In the genomic region with DNA sequence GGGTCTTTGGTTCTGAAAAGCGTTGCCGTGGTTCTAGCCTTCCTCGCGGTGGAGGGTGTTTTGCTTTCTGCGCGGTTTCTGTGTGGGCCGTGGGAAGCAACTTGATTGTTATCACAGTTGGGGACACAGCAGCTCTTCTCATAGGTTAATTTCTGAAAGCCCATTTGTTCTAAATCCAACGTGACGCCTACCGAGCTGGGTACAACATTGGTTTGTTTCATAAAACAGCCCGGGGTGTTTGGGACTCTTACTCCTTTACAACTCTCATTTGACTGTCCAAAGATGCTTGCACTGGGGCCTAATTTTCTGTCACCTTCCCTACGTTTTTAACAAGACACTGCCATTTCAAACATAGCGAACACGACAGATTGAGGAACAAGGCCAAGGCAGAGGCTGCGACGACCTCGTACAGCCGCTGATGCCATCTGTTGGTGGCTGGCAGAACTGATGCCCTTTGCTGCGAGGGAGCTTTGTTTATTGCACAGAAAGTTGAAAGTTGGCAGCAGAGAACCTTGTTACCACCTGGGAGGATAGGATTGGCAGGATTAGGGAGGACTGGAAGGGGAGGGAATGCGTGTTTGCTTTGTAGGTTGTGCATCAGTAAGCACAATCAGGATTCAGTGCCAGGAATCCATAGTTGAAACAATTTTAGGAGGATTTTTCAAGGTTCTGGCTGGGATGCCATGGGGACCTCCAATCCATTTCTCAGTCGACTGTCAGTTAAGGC, we compare ENCODE assay signal across 8 cellular contexts.
A peak's percentile ranks its signal among the peaks of the same experiment; 100 is the strongest.
DNase-seq lines count a peak whose midpoint lies in the region; ATAC-seq, FAIRE-seq and TF ChIP-seq lines count a peak whose summit lies in the region.

No MANE protein-coding gene starts in this region.

- ATAC-seq in A549, result peak; percentile 93 to 96
- ATAC-seq in GM19035 (IDR thresholded peaks at IDR 0.05; ENCODE audit: unreplicated experiment), result peak; percentile 62

- POLR2A ChIA-PET in A549 (lab: Yijun Ruan, JAX), result interaction anchor here (0.5 to 1.4 kb wide), 3 partner anchors 96 to 407 kb away, joined by 3 to 7 read pairs (median 5); partner anchors contain the start of gene PITPNC1

- TF ChIP-seq RAD21 in A549 (conservative IDR thresholded peaks at IDR 0.05 in 1 of 2, IDR thresholded peaks at IDR 0.05 in 1 of 2), result peak; percentile 93 to 95

- H3K27me3 ChIP-seq in MG63, result no peaks in the 10 kb centered on the region; the same call in 1 of the 2 replicates

- peak; percentile 61 for FAIRE-seq in A549 (lab: Jason Lieb, UNC)

- TF ChIP-seq CTCF in A549 (IDR thresholded peaks at IDR 0.05), result peak; percentile 92
- peak; percentile 93 for TF ChIP-seq CTCF in foreskin fibroblast (IDR thresholded peaks at IDR 0.05; ENCODE audit: low read depth, low read length)

- no peak overlapping the region for H3K4me2 ChIP-seq in A549

- no peak for TF ChIP-seq EP300 in A549 (IDR thresholded peaks at IDR 0.05)

- no peaks in the 10 kb centered on the region for H3K36me3 ChIP-seq in MG63

- H3K9me3 ChIP-seq in A549 (peaks cover 7% of the 10 kb centered on the region), MG63 (no peaks in the 10 kb centered on the region)

- H3K4me3 ChIP-seq in A549, result no peak overlapping the region
- H3K4me3 ChIP-seq in MG63, result no peak overlapping the region
- no peak overlapping the region for H3K4me3 ChIP-seq in foreskin fibroblast (ENCODE audit: low read depth in 1 of 2, low read length in 2 of 2)

- 54% methylated on average over 21 of the region's 21 CpGs for WGBS in A549 (ENCODE audit: missing lambda C conversion rate)

- no peak overlapping the region for H3K27ac ChIP-seq in A549
- peak overlapping the region; percentile 52 for H3K27ac ChIP-seq in substantia nigra (ENCODE audit: low read depth, low read length, poor library complexity, severe bottlenecking)

- CTCF ChIA-PET in A549 (lab: Yijun Ruan, JAX), result interaction anchor here (0.6 to 9.3 kb wide), 66 partner anchors 9 to 644 kb away, joined by 3 to 323 read pairs (median 5); partner anchors contain the start of genes PITPNC1 and PSMD12

- DNase-seq in A549 (ENCODE audit: low read depth in 1 of 2, low spot score in 1 of 2) (peak; percentile 82 to 85), MG63 (peak; percentile 64), SHP77 (lab: John Stamatoyannopoulos, UW) (peak; percentile 68 to 83), foreskin fibroblast (peak; percentile 72 to 90), occipital lobe (lab: John Stamatoyannopoulos, UW) (peak; percentile 74), substantia nigra (lab: John Stamatoyannopoulos, UW) (peak in 47 of 49 donors; percentile 3 to 83 (median 66))
- DNase-seq in activated effector memory CD4-positive, alpha-beta T cell treated with anti-CD3 and anti-CD28 coated beads, Interleukin-2, amount 50 U/mL, for 16 hours, result peak; percentile 93

- TF ChIP-seq POLR2A in A549 (IDR thresholded peaks at IDR 0.05; ENCODE audit: low read length), result no peak

- no peaks in the 10 kb centered on the region for H3K4me1 ChIP-seq in A549

TF ChIP-seq in A549, 52 proteins besides CTCF, POLR2A, EP300 and RAD21:
- no peak for TF ChIP-seq HDAC2 (IDR thresholded peaks at IDR 0.05)
- peak; percentile 7 for TF ChIP-seq MAFK (IDR thresholded peaks at IDR 0.05; ENCODE audit: partially characterized antibody)
- TF ChIP-seq, protein P1, sequence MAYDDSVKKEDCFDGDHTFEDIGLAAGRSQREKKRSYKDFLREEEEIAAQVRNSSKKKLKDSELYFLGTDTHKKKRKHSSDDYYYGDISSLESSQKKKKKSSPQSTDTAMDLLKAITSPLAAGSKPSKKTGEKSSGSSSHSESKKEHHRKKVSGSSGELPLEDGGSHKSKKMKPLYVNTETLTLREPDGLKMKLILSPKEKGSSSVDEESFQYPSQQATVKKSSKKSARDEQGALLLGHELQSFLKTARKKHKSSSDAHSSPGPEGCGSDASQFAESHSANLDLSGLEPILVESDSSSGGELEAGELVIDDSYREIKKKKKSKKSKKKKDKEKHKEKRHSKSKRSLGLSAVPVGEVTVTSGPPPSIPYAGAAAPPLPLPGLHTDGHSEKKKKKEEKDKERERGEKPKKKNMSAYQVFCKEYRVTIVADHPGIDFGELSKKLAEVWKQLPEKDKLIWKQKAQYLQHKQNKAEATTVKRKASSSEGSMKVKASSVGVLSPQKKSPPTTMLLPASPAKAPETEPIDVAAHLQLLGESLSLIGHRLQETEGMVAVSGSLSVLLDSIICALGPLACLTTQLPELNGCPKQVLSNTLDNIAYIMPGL (CRISPR knock-in tag; IDR thresholded peaks at IDR 0.05; ENCODE audit: borderline replicate concordance), result no peak
- TF ChIP-seq ESRRA (IDR thresholded peaks at IDR 0.05; ENCODE audit: borderline replicate concordance, low read length), result no peak
- no peak for TF ChIP-seq NFE2L2 (conservative IDR thresholded peaks at IDR 0.05; ENCODE audit: low read length)
- peak; percentile 97 for TF ChIP-seq SMC3 (IDR thresholded peaks at IDR 0.05)
- TF ChIP-seq CEBPB (IDR thresholded peaks at IDR 0.05), result no peak
